Comparison of ENCODE assay signal across 20 cellular contexts in the genomic region with DNA sequence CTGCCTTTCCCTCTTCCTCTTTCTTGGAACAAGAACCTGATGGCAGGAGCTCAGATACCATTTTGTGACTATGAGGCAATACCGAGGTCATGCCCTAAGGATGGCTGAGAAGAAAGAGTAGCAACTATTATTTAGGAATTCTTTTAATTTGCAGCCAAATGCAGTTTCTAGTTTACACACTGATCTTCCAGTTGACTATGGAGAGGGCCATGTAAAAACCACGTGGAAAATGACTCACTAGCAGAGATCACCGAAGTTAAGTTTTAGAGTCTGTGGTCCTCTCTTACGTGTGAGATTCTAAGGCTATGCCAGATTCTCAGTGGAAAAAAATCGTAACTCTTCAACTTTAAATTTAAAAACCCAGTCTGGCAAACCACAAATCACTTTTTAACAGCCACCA. TPM values are rescaled to one million over a fixed set of nuclear protein-coding genes. Genes with fewer than 3 reads are reported as not detected.
DNase-seq lines count a peak whose midpoint lies in the region; ATAC-seq, FAIRE-seq and TF ChIP-seq lines count a peak whose summit lies in the region.
"Had no signal": no experiment of that assay in that cellular context is flagged by ENCODE, and none has a peak within 500 bp of the region (broad histone marks: within the 10 kb centered on the region; RNA-seq: fewer than 3 reads in every experiment).

No MANE protein-coding gene starts in this region.

- no peak overlapping the region for H2BK5ac ChIP-seq in neuronal stem cell (ENCODE audit: low read length)

- dilution Hi-C loops in keratinocyte (cut with MboI; ENCODE audit: extremely low pct_ligation_motif_present, low sequenced_read_pairs), result no loop called here

- DNase-seq in EH (ENCODE audit: low read depth), result peak; percentile 31
- peak; percentile 8 for DNase-seq in H4 (ENCODE audit: low spot score)
- DNase-seq in astrocyte of the spinal cord (ENCODE audit: low read depth, low spot score), result peak; percentile 59
- no peak for DNase-seq in keratinocyte (ENCODE audit: low read depth, low spot score)
- DNase-seq in germinal center (ENCODE audit: low spot score), result no peak
- no peak for DNase-seq in cerebellar nuclear complex (lab: John Stamatoyannopoulos, UW)
- DNase-seq in neuronal stem cell (ENCODE audit: low spot score), result no peak
- DNase-seq: CD8-positive, alpha-beta memory T cell; DMS53; HCEC 1CT; Kasumi-1; NCI-H1092 treated with DMSO at 0.1 percent for 48 hours; NCI-H1694; NCI-H2081 treated with DMSO at 0.1 percent for 48 hours had no signal

- no peak overlapping the region for H2BK15ac ChIP-seq in neuronal stem cell (ENCODE audit: low read length)

- H3K4me1 ChIP-seq in keratinocyte (ENCODE audit: control insufficient read depth, extremely low read depth, insufficient read depth, low read length) (peaks cover 40% of the 10 kb centered on the region), neuronal stem cell (ENCODE audit: control insufficient read depth in 2 of 2, insufficient read depth in 1 of 2, low read depth in 1 of 2, low read length in 2 of 2) (no peaks in the 10 kb centered on the region)
- H3K4me1 ChIP-seq: BLaER1 had no signal

- H3K27ac ChIP-seq in keratinocyte (ENCODE audit: control insufficient read depth, insufficient read depth, low read length) (peak overlapping the region; percentile 8), neuronal stem cell (replicated peaks; ENCODE audit: low read length) (no peak overlapping the region)
- H3K27ac ChIP-seq: BLaER1 had no signal

- ATAC-seq in GM21723 (IDR thresholded peaks at IDR 0.05; ENCODE audit: unreplicated experiment), result no peak
- ATAC-seq: Panc1, Right ventricle myocardium inferior had no signal

- TF ChIP-seq CTCF in astrocyte of the spinal cord (IDR thresholded peaks at IDR 0.05; ENCODE audit: low read depth, low read length) (no peak), keratinocyte (optimal IDR thresholded peaks at IDR 0.05 in 1 of 3, IDR thresholded peaks at IDR 0.05 in 1 of 3, conservative IDR thresholded peaks at IDR 0.05 in 1 of 3; ENCODE audit: extremely low read depth in 1 of 3, insufficient read depth in 2 of 3, low read length in 3 of 3) (no peak)

- H2BK12ac ChIP-seq in neuronal stem cell (ENCODE audit: low read length), result no peak overlapping the region

- no peak overlapping the region for H2AK5ac ChIP-seq in neuronal stem cell (ENCODE audit: low read depth, low read length)

- FAIRE-seq in keratinocyte (lab: Jason Lieb, UNC), result peak; percentile 13

- H2BK120ac ChIP-seq in neuronal stem cell (ENCODE audit: low read depth, low read length), result no peak overlapping the region

- no peaks in the 10 kb centered on the region for H3K9me1 ChIP-seq in keratinocyte (ENCODE audit: control insufficient read depth, extremely low read depth, insufficient read depth, low read length)

- H3K4ac ChIP-seq in neuronal stem cell (ENCODE audit: low read length), result no peak overlapping the region

- H3K36me3 ChIP-seq in keratinocyte (ENCODE audit: control insufficient read depth in 2 of 2, extremely low read depth in 1 of 2, insufficient read depth in 2 of 2, low read length in 2 of 2) (peaks cover 8 to 42% of the 10 kb centered on the region in 2 experiments), neuronal stem cell (replicated peaks in 1 of 2; ENCODE audit: control insufficient read depth in 2 of 2, insufficient read depth in 2 of 2, low read length in 2 of 2) (no peaks in the 10 kb centered on the region)
- H3K36me3 ChIP-seq: BLaER1 had no signal

- H2AFZ ChIP-seq in keratinocyte (ENCODE audit: control insufficient read depth, low read length) (no peak overlapping the region), neuronal stem cell (ENCODE audit: low read length) (no peak overlapping the region)

- H3K23ac ChIP-seq in neuronal stem cell (ENCODE audit: low read depth, low read length, poor library complexity), result no peak overlapping the region

- H4K8ac ChIP-seq in neuronal stem cell (ENCODE audit: low read depth, low read length), result no peak overlapping the region

- no peak overlapping the region for H3K18ac ChIP-seq in neuronal stem cell (ENCODE audit: low read length)

- no peak overlapping the region for H4K91ac ChIP-seq in neuronal stem cell (ENCODE audit: low read depth, low read length, poor library complexity)

- H3K14ac ChIP-seq in neuronal stem cell (ENCODE audit: low read length), result no peak overlapping the region

- H3K4me2 ChIP-seq in keratinocyte (ENCODE audit: control insufficient read depth, extremely low read depth, insufficient read depth, low read depth, low read length) (peak overlapping the region; percentile 6), neuronal stem cell (ENCODE audit: insufficient read depth, low read length, poor library complexity, severe bottlenecking) (no peak overlapping the region)
- H3K4me2 ChIP-seq: BLaER1 had no signal

- H3K4me3 ChIP-seq in astrocyte of the spinal cord (ENCODE audit: low read depth, low read length) (no peak overlapping the region), keratinocyte (ENCODE audit: control insufficient read depth in 2 of 3, extremely low read depth in 1 of 3, insufficient read depth in 2 of 3, low read depth in 1 of 3, low read length in 3 of 3) (no peak overlapping the region), neuronal stem cell (ENCODE audit: low read length in 2 of 2) (no peak overlapping the region)
- H3K4me3 ChIP-seq: BLaER1 had no signal

- H4K20me1 ChIP-seq in keratinocyte (ENCODE audit: control insufficient read depth, extremely low read depth, insufficient read depth, low read length), result peaks cover 39% of the 10 kb centered on the region
- H4K20me1 ChIP-seq: BLaER1 had no signal

- no CpG with 5 or more reads among the region's 5 CpGs for WGBS in neuronal stem cell (ENCODE audit: extremely low coverage in 2 of 2, insufficient read length in 2 of 2, insufficient replicate concordance in 1 of 2), 2 donors

- H3K9me3 ChIP-seq in keratinocyte (ENCODE audit: control insufficient read depth, low read depth, low read length) (no peaks in the 10 kb centered on the region), neuronal stem cell (replicated peaks in 1 of 2; ENCODE audit: control insufficient read depth in 2 of 2, insufficient read depth in 1 of 2, low read depth in 1 of 2, low read length in 2 of 2) (no peaks in the 10 kb centered on the region)
- H3K9me3 ChIP-seq: BLaER1 had no signal

- H3K79me2 ChIP-seq in keratinocyte (ENCODE audit: control insufficient read depth, insufficient read depth, low read length), result peaks cover 100% of the 10 kb centered on the region

- H3K79me1 ChIP-seq in neuronal stem cell (ENCODE audit: low read depth, low read length), result no peaks in the 10 kb centered on the region

- H3K27me3 ChIP-seq in keratinocyte (ENCODE audit: control insufficient read depth, extremely low read depth, insufficient read depth, low read length) (no peaks in the 10 kb centered on the region), neuronal stem cell (ENCODE audit: control insufficient read depth in 3 of 3, insufficient read depth in 3 of 3, low read depth in 1 of 3, low read length in 3 of 3) (peaks cover 0 to 32% (median 3%) of the 10 kb centered on the region in 3 experiments)
- H3K27me3 ChIP-seq: BLaER1 had no signal

- H3K9ac ChIP-seq in keratinocyte (ENCODE audit: control insufficient read depth, extremely low read depth, insufficient read depth, low read length), result no peak overlapping the region
- H3K9ac ChIP-seq in neuronal stem cell (ENCODE audit: low read depth, low read length, poor library complexity), result no peak overlapping the region
- H3K9ac ChIP-seq: BLaER1 had no signal

- in situ Hi-C loops in astrocyte of the spinal cord (cut with HindIII; ENCODE audit: low sequenced_read_pairs), result no loop called here

RNA-seq across cellular contexts. Expression of a gene that starts 7.8 kb away (rescaled TPM):
- total RNA-seq in H4 (2014; rRNA removed; shearing (Covaris generic)), result not detected in 2 replicates
- polyA plus RNA-seq in keratinocyte, result 109 to 182 TPM (median 137 TPM) in 3 replicates
- polyA plus RNA-seq in keratinocyte (2011; ENCODE audit: low read depth), result 17.3 TPM
- polyA plus RNA-seq in keratinocyte (2011; cell fraction: cytosol; rRNA removed), result 94.9 and 129 TPM in 2 replicates
- polyA plus RNA-seq in keratinocyte (2011; cell fraction: nucleus; rRNA removed), result 186 and 215 TPM in 2 replicates
- 41.1 and 106 TPM in 2 replicates for polyA plus RNA-seq in keratinocyte (2012; ENCODE audit: low replicate concordance)
- polyA minus RNA-seq in keratinocyte, result 161 to 227 TPM (median 203 TPM) in 3 replicates
- 103 TPM for polyA minus RNA-seq in keratinocyte (2011; cell fraction: cytosol; rRNA and poly(A)+ RNA removed)
- 117 and 228 TPM in 2 replicates for polyA minus RNA-seq in keratinocyte (2011; cell fraction: nucleus; rRNA and poly(A)+ RNA removed)
- polyA plus RNA-seq in neuronal stem cell (2013, experiment 1 of 2), result 0.01 TPM
- 0.03 TPM for polyA plus RNA-seq in neuronal stem cell (2013, experiment 2 of 2)
- total RNA-seq: CD8-positive, alpha-beta memory T cell; NCI-H460 had no signal
- polyA plus RNA-seq: CD8-positive, alpha-beta memory T cell; IgD-negative memory B cell had no signal

Comparison
In these comparisons a context has a peak if more than half of its experiments do, and no peak if none do; other contexts are left out.
1. DNase-seq: peak in EH (single experiment), H4 (single experiment) and astrocyte of the spinal cord (single experiment); none in keratinocyte (single experiment), germinal center (single experiment), cerebellar nuclear complex (0 of 2) and neuronal stem cell (single experiment).